In the genomic region with DNA sequence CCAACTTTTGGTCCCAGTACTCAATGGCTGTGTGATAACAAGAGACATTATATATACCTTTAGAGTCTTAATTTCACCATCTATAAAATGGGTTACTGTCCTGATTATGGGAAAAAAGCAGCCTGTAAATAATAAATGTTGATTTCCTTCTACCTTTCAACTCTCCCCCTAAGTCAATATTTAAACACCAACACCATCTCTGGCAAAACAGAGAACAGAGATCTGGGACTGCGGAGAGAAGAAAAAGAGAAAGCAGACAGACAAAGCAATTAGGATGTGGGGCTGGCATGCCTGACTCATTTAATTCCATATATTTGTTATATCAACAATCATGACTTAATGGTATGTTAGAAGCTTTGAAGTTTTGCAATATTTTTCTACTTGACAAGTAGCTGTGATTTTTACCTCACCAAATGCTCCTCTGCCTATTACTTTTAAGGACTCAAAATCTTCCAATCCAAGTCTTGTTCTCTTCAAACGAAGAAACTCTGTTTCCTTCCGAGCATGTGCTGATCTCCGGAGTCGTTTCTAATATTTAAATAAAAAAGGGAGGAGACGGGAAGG, we compare ENCODE assay signal across 20 cellular contexts. TPM values are rescaled to one million over a fixed set of nuclear protein-coding genes. Genes with fewer than 3 reads are reported as not detected.
DNase-seq lines count a peak whose midpoint lies in the region; ATAC-seq, FAIRE-seq and TF ChIP-seq lines count a peak whose summit lies in the region.
"Had no signal": no experiment of that assay in that cellular context is flagged by ENCODE, and none has a peak within 500 bp of the region (broad histone marks: within the 10 kb centered on the region; RNA-seq: fewer than 3 reads in every experiment).

No MANE protein-coding gene starts in this region.

- H4K20me1 ChIP-seq in GM23338 (replicated peaks; ENCODE audit: insufficient read depth) = no peaks in the 10 kb centered on the region; the same call in 1 of the 2 replicates

- H2AFZ ChIP-seq in GM23338 = no peak overlapping the region
- H2AFZ ChIP-seq: GM23248 had no signal

- peaks cover 89% of the 10 kb centered on the region for H3K36me3 Mint-ChIP-seq in CD4-positive, alpha-beta T cell (ENCODE audit: low read depth)
- peaks cover 34% of the 10 kb centered on the region for H3K36me3 Mint-ChIP-seq in GM23338 (ENCODE audit: low read depth)

- H3K27me3 ChIP-seq in CD4-positive, alpha-beta T cell (ENCODE audit: control insufficient read depth, insufficient read depth, low read length) = no peaks in the 10 kb centered on the region
- H3K27me3 ChIP-seq in GM23338 (ENCODE audit: insufficient read depth) (no peaks in the 10 kb centered on the region), bronchial epithelial cell (ENCODE audit: control insufficient read depth, insufficient read depth, low read length) (no peaks in the 10 kb centered on the region), liver (ENCODE audit: control insufficient read depth in 4 of 4, insufficient read depth in 4 of 4, low read length in 3 of 4) (no peaks in the 10 kb centered on the region)

- H3K4me3 Mint-ChIP-seq in CD4-positive, alpha-beta T cell = no peak overlapping the region
- no peak overlapping the region for H3K4me3 Mint-ChIP-seq in GM23338

- DNase-seq in CD4-positive, alpha-beta T cell = no peak
- DNase-seq in GM23338 (ENCODE audit: low spot score) (no peak), bronchial epithelial cell (ENCODE audit: low read depth) (peak; percentile 60), NCI-H2227 (lab: John Stamatoyannopoulos, UW; ENCODE audit: unreplicated experiment) (no peak)
- DNase-seq: ACHN, C1 segment of cervical spinal cord, DND-41, GM23248, NCI-H1105, NCI-H2081 treated with DMSO at 0.1 percent for 48 hours, NCI-H510A treated with DMSO at 0.1 percent for 48 hours, NCI-H774, SHP77, SK-N-SH had no signal

- ATAC-seq in CD4-positive, alpha-beta T cell (ENCODE audit: poor library complexity) = no peak
- no peak for ATAC-seq in GM23338
- ATAC-seq in GM21825 (IDR thresholded peaks at IDR 0.05; ENCODE audit: unreplicated experiment) = no peak
- no peak for ATAC-seq in HG03460 (IDR thresholded peaks at IDR 0.05; ENCODE audit: unreplicated experiment)
- ATAC-seq: HCT116, K562 had no signal

- peak overlapping the region; percentile 55 for H3K27ac Mint-ChIP-seq in CD4-positive, alpha-beta T cell
- H3K27ac Mint-ChIP-seq in GM23338 = no peak overlapping the region

- FAIRE-seq in bronchial epithelial cell (lab: Jason Lieb, UNC) = no peak
- FAIRE-seq: G401.6, K562 had no signal

- WGBS in liver = 32% methylated on average over 6 of the region's 6 CpGs

- H3K4me2 ChIP-seq in GM23338 = no peak overlapping the region
- H3K4me2 ChIP-seq: SK-N-SH had no signal

- POLR2A ChIA-PET in CD4-positive, alpha-beta T cell (lab: Charles Lee) = interaction anchor here (0.5 to 1.6 kb wide), 3 partner anchors 20 to 83 kb away, joined by 3 to 5 read pairs (median 5); no protein-coding TSS in a partner anchor

- H3K27me3 Mint-ChIP-seq in CD4-positive, alpha-beta T cell = no peaks in the 10 kb centered on the region
- H3K27me3 Mint-ChIP-seq in GM23338 (ENCODE audit: insufficient read depth, low read depth, poor library complexity) = no peaks in the 10 kb centered on the region

- no peak overlapping the region for H3K27ac ChIP-seq in CD4-positive, alpha-beta T cell (ENCODE audit: low read depth, low read length)
- H3K27ac ChIP-seq in GM23338 (ENCODE audit: low read depth) (peak overlapping the region; percentile 45; the same call in 1 of the 2 replicates), liver (ENCODE audit: low read depth in 1 of 2, low read length in 2 of 2) (peak overlapping the region; percentile 68 to 89)
- H3K27ac ChIP-seq: GM23248 had no signal

- peak in 1 of 2 donors; percentile 26 for TF ChIP-seq RAD21 in liver (IDR thresholded peaks at IDR 0.05)

- peaks cover 15% of the 10 kb centered on the region; the same call in 1 of the 2 replicates for H3K36me3 ChIP-seq in GM23338 (ENCODE audit: insufficient read depth)
- H3K36me3 ChIP-seq in bronchial epithelial cell (ENCODE audit: control insufficient read depth, insufficient read depth, low read length) = peaks cover 7% of the 10 kb centered on the region
- H3K36me3 ChIP-seq in liver (ENCODE audit: control insufficient read depth in 4 of 4, insufficient read depth in 3 of 4, low read depth in 1 of 4, low read length in 3 of 4) = peaks cover 0 to 12% (median 9%) of the 10 kb centered on the region in 4 donors

- H3K4me3 ChIP-seq in GM23338 (no peak overlapping the region), bronchial epithelial cell (ENCODE audit: low read depth, low read length) (no peak overlapping the region), liver (ENCODE audit: low read depth in 1 of 3, low read length in 3 of 3) (peak overlapping the region in 1 of 3 donors; percentile 11)
- H3K4me3 ChIP-seq: GM23248, K562 had no signal

- no peak for TF ChIP-seq CTCF in CD4-positive, alpha-beta T cell (IDR thresholded peaks at IDR 0.05)
- TF ChIP-seq CTCF in GM23338 (conservative IDR thresholded peaks at IDR 0.05; ENCODE audit: low read depth in 2 of 2) (no peak), bronchial epithelial cell (IDR thresholded peaks at IDR 0.05; ENCODE audit: insufficient read depth, low read length, severe bottlenecking) (no peak), liver (IDR thresholded peaks at IDR 0.05; ENCODE audit: low read depth, low read length, missing input control) (no peak)

- no peaks in the 10 kb centered on the region for H3K9me2 ChIP-seq in GM23338 (ENCODE audit: insufficient read depth)
- H3K9me2 ChIP-seq: SK-N-SH had no signal

- intact Hi-C loops in CD4-positive, alpha-beta T cell (cut with DNase I, micrococcal nuclease) = loop anchor here in 1 of 2 experiments (2.0 kb wide), 1 partner anchor 17 kb away; no protein-coding TSS in a partner anchor

- H3F3A ChIP-seq in GM23338 (replicated peaks; ENCODE audit: low read depth) = no peaks in the 10 kb centered on the region

- H3K79me2 ChIP-seq in GM23338 (replicated peaks; ENCODE audit: insufficient read depth) = peaks cover 7% of the 10 kb centered on the region; the same call in 1 of the 2 replicates

- no peaks in the 10 kb centered on the region for H3K4me1 ChIP-seq in GM23338 (ENCODE audit: insufficient read depth)
- peaks cover 6 to 25% (median 20%) of the 10 kb centered on the region in 4 donors for H3K4me1 ChIP-seq in liver (ENCODE audit: control insufficient read depth in 4 of 4, insufficient read depth in 4 of 4, low read length in 3 of 4)

- no peaks in the 10 kb centered on the region for H3K9me3 Mint-ChIP-seq in CD4-positive, alpha-beta T cell
- no peaks in the 10 kb centered on the region for H3K9me3 Mint-ChIP-seq in GM23338

- CTCF ChIA-PET in CD4-positive, alpha-beta T cell (lab: Charles Lee) = no interaction called here

- peak overlapping the region; percentile 12 to 76 for H3K9ac ChIP-seq in liver (ENCODE audit: low read depth in 1 of 2, low read length in 2 of 2)
- H3K9ac ChIP-seq: GM23248, SK-N-SH had no signal

- H3K4me1 Mint-ChIP-seq in CD4-positive, alpha-beta T cell (ENCODE audit: low read depth) = peaks cover 55% of the 10 kb centered on the region
- H3K4me1 Mint-ChIP-seq in GM23338 = no peaks in the 10 kb centered on the region

- no peaks in the 10 kb centered on the region for H3K9me3 ChIP-seq in CD4-positive, alpha-beta T cell (ENCODE audit: control insufficient read depth, low read length)
- H3K9me3 ChIP-seq in liver (ENCODE audit: control insufficient read depth in 4 of 4, low read length in 3 of 4) = no peaks in the 10 kb centered on the region
- H3K9me3 ChIP-seq: SK-N-SH had no signal

TF ChIP-seq in GM23338, 12 proteins besides CTCF, POLR2A, EP300 and RAD21:
- TF ChIP-seq CREB1 (CRISPR knock-in tag; IDR thresholded peaks at IDR 0.05; ENCODE audit: low read depth) = no peak

TF ChIP-seq in liver, 16 proteins besides CTCF, POLR2A, EP300 and RAD21:
- TF ChIP-seq FOXA2 (IDR thresholded peaks at IDR 0.05) (peak; percentile 82), FOXA1 (IDR thresholded peaks at IDR 0.05) (peak; percentile 73), JUND (IDR thresholded peaks at IDR 0.05) (no peak), YY1 (IDR thresholded peaks at IDR 0.05) (peak; percentile 14)

RNA-seq across cellular contexts. Expression of a gene that starts 23.3 kb away (rescaled TPM):
- total RNA-seq in CD4-positive, alpha-beta T cell = 10 to 100 TPM; 47.0 to 48.4 TPM
- total RNA-seq in GM23338 (2014; rRNA removed; shearing (Covaris generic)) = 15.2 and 17.4 TPM in 2 replicates
- polyA plus RNA-seq in GM23338 (2016; fragmentation: Nextera tagmentation; extraction: Ambion mirVana) = 9.0 and 10.8 TPM in 2 replicates
- total RNA-seq in bronchial epithelial cell = 13.7 and 19.6 TPM in 2 replicates
- total RNA-seq in liver = 10 to 100 TPM; 13.3 to 21.8 TPM
- 10 to 100 TPM in 1 of 2 donors, 1 to 10 TPM in 1; 9.3 to 11.2 TPM for polyA plus RNA-seq in liver
